In genomic region chr14:77782202-77782601, GRCh38 we compare ENCODE assay signal across 32 cellular contexts.
DNase-seq lines count a peak whose midpoint lies in the region; ATAC-seq and TF ChIP-seq lines count a peak whose summit lies in the region.
"Had no signal": no experiment of that assay in that cellular context is flagged by ENCODE, and none has a peak within 500 bp of the region (broad histone marks: within the 10 kb centered on the region; RNA-seq: fewer than 3 reads in every experiment).

No MANE protein-coding gene starts in this region.

- TF ChIP-seq CTCF in choroid plexus epithelial cell (conservative IDR thresholded peaks at IDR 0.05; ENCODE audit: low read depth, low read length), result no peak

- H3K4me3 ChIP-seq in choroid plexus epithelial cell (ENCODE audit: low read depth, low read length), result no peak overlapping the region
- H3K4me3 ChIP-seq: breast epithelium, coronary artery, MG63, neural progenitor cell, pancreas, right atrium auricular region, testis had no signal

- DNase-seq in choroid plexus epithelial cell (ENCODE audit: low read depth), result peak; percentile 33
- DNase-seq in NCI-H345 treated with DMSO at 0.1 percent for 48 hours (lab: John Stamatoyannopoulos, UW; ENCODE audit: unreplicated experiment), result no peak
- DNase-seq in activated CD8-positive, alpha-beta memory T cell treated with anti-CD3 and anti-CD28 coated beads, Interleukin-2, amount 50 U/mL, for 48 hours, result no peak
- no peak for DNase-seq in NCI-H345 (lab: John Stamatoyannopoulos, UW)
- DNase-seq in stimulated activated CD4-positive, alpha-beta T cell treated with anti-CD3 and anti-CD28 coated beads, Interleukin-15, amount 100 ng/mL, for 24 hours, result no peak
- DNase-seq: activated CD4-positive, alpha-beta memory T cell treated with anti-CD3 and anti-CD28 coated beads for 36 hours; activated CD4-positive, CD25-positive, alpha-beta regulatory T cell; activated naive CD4-positive, alpha-beta T cell treated with anti-CD3 and anti-CD28 coated beads, Interleukin-2, amount 50 U/mL, for 16 hours; Caco-2; DMS53; effector memory CD4-positive, alpha-beta T cell; HFFc6; KG1; MG63; NCI-H1105 treated with DMSO at 0.1 percent for 48 hours; NCI-H1930; NCI-H526 treated with DMSO at 0.1 percent for 48 hours; pancreas; SK-N-SH; small intestine; stimulated activated naive CD8-positive, alpha-beta T cell treated with anti-CD3 and anti-CD28 coated beads, Interleukin-15, Interleukin-2, amounts not matched to agents 100 U/mL and 50 U/mL, for 24 hours; testis had no signal

- peak; percentile 71 for ATAC-seq in GM18858 (IDR thresholded peaks at IDR 0.05; ENCODE audit: unreplicated experiment)
- ATAC-seq in GM21529 (IDR thresholded peaks at IDR 0.05; ENCODE audit: unreplicated experiment), result peak; percentile 79
- peak; percentile 61 for ATAC-seq in HG03378 (IDR thresholded peaks at IDR 0.05; ENCODE audit: unreplicated experiment)
- ATAC-seq: activated T-helper 17 cell treated with anti-CD3 and anti-CD28 coated beads, Interleukin-2, amount 50 U/mL, for 72 hours; left lobe of liver; pancreas; Right ventricle myocardium inferior; stimulated activated naive CD8-positive, alpha-beta T cell treated with anti-CD3 and anti-CD28 coated beads, Interleukin-15, Interleukin-2, amounts not matched to agents 100 U/mL and 50 U/mL, for 24 hours had no signal
